ENCODE assay signal across 23 cellular contexts in the genomic region with DNA sequence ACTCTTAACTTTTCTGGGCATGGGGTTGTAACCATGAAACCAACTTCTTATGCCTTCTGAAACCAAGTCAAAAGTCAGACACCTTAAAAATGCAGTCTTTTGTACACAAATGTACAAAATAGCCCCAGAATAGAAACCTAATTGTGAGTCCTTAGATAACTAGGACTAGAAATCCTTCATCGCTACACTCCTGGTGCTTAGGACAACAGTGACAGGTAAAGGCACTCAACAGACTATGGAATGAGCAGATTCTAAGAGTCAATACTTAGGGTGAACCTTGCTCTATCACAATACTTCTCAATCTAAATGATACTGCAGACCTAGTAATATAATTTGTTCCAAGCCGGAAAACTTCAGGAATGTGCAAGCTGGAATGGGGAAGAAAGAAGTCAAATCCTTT.
"Had no signal": no experiment of that assay in that cellular context is flagged by ENCODE, and none has a peak within 500 bp of the region (broad histone marks: within the 10 kb centered on the region; RNA-seq: fewer than 3 reads in every experiment).

No MANE protein-coding gene starts in this region.

- FAIRE-seq: endometrium, frontal cortex, keratinocyte had no signal

- H3K9me3 ChIP-seq: colonic mucosa, esophagus squamous epithelium, gastroesophageal sphincter, heart right ventricle, left lung, lower lobe of right lung had no signal

- DNase-seq: colonic mucosa; cortex of kidney; effector CD8-positive, alpha-beta T cell; effector memory CD8-positive, alpha-beta T cell; endodermal cell; erythroblast; esophagus squamous epithelium; foreskin fibroblast; head of caudate nucleus; heart right ventricle; hippocampal formation; left cardiac atrium; left lung; left ventricle myocardium superior; lower lobe of right lung; mesenchymal stem cell; midbrain had no signal

- H3K27ac ChIP-seq: colonic mucosa, epithelial cell of prostate, esophagus squamous epithelium, gastroesophageal sphincter, heart right ventricle, left lung, lower lobe of right lung had no signal

- H3K36me3 ChIP-seq: colonic mucosa, esophagus squamous epithelium, gastroesophageal sphincter, heart right ventricle, left lung, lower lobe of right lung had no signal

- H3K27me3 ChIP-seq: colonic mucosa, esophagus squamous epithelium, gastroesophageal sphincter, heart right ventricle, left lung had no signal

- H3K4me3 ChIP-seq: colonic mucosa, esophagus squamous epithelium, gastroesophageal sphincter, heart right ventricle, left lung, lower lobe of right lung had no signal

- ATAC-seq: effector memory CD8-positive, alpha-beta T cell; esophagus mucosa; gastroesophageal sphincter; heart right ventricle; left cardiac atrium; left lung; left ventricle myocardium superior; lower lobe of right lung had no signal

- H3K4me1 ChIP-seq: colonic mucosa, esophagus squamous epithelium, gastroesophageal sphincter, heart right ventricle, left lung, lower lobe of right lung had no signal
